ENCODE assay signal across 6 cellular contexts in the genomic region with DNA sequence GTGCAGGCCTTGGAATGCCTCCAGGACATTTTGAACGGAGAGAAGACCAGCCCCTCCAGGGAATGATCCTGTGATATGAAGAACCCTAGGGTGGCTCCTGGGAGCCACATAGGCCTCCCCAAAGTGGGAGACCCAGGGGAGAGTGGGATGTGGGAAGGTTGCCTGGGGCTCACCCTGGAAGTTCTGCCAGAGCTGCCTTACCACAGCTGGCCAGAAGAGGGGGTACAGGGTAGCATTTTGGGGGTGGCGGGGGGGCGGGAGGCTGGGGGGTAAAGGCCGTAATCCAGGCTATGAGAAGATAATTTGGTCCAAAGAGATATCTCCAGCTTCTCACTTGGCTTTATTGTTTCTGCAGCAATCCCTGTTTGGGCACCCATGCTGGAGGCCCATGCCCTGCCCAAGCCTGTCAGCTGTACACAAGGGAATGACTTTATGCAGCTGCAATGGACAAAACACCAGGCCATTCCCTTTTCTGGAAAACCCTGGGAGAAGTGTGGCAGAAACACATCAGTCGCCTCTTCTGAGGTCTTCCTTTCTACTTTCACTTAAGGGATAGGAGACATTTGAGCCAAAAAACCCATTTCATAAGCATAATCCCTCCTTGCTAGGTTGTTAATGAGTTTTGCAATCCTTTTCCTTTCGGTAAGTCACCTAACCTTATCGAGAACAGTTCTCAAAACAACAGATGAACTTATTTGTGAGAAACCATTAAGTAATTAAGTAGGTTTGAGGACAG.
DNase-seq lines count a peak whose midpoint lies in the region; ATAC-seq, FAIRE-seq and TF ChIP-seq lines count a peak whose summit lies in the region.

No MANE protein-coding gene starts in this region.

- no peak for TF ChIP-seq CTCF in nephron progenitor cell (IDR thresholded peaks at IDR 0.05)

- no peak for ATAC-seq in activated naive CD8-positive, alpha-beta T cell treated with anti-CD3 and anti-CD28 coated beads, Interleukin-2, amount 50 U/mL, for 24 hours

- H3K27ac Mint-ChIP-seq in activated naive CD8-positive, alpha-beta T cell treated with anti-CD3 and anti-CD28 coated beads, Interleukin-2, amount 50 U/mL, for 24 hours = no peak overlapping the region
- no peak overlapping the region for H3K27ac Mint-ChIP-seq in nephron progenitor cell

- H3K4me1 Mint-ChIP-seq in activated naive CD8-positive, alpha-beta T cell treated with anti-CD3 and anti-CD28 coated beads, Interleukin-2, amount 50 U/mL, for 24 hours = no peaks in the 10 kb centered on the region
- peaks cover 39% of the 10 kb centered on the region for H3K4me1 Mint-ChIP-seq in nephron progenitor cell

- no peaks in the 10 kb centered on the region for H3K27me3 Mint-ChIP-seq in activated naive CD8-positive, alpha-beta T cell treated with anti-CD3 and anti-CD28 coated beads, Interleukin-2, amount 50 U/mL, for 24 hours
- H3K27me3 Mint-ChIP-seq in nephron progenitor cell (ENCODE audit: low read depth, poor library complexity) = peaks cover 5% of the 10 kb centered on the region

- no peaks in the 10 kb centered on the region for H3K9me3 Mint-ChIP-seq in activated naive CD8-positive, alpha-beta T cell treated with anti-CD3 and anti-CD28 coated beads, Interleukin-2, amount 50 U/mL, for 24 hours
- no peaks in the 10 kb centered on the region for H3K9me3 Mint-ChIP-seq in nephron progenitor cell

- DNase-seq in GM19239 (ENCODE audit: insufficient read length, low spot score) (no peak), nephron progenitor cell (peak; percentile 22), COLO668 (lab: John Stamatoyannopoulos, UW; ENCODE audit: unreplicated experiment) (no peak), ecto neural progenitor cell (ENCODE audit: low spot score) (no peak), NCI-H1694 (lab: John Stamatoyannopoulos, UW) (no peak)
- DNase-seq in activated naive CD8-positive, alpha-beta T cell treated with anti-CD3 and anti-CD28 coated beads, Interleukin-2, amount 50 U/mL, for 24 hours = peak; percentile 44

- H3K36me3 Mint-ChIP-seq in activated naive CD8-positive, alpha-beta T cell treated with anti-CD3 and anti-CD28 coated beads, Interleukin-2, amount 50 U/mL, for 24 hours (ENCODE audit: low read depth) = peaks cover 5% of the 10 kb centered on the region
- peaks cover 18% of the 10 kb centered on the region for H3K36me3 Mint-ChIP-seq in nephron progenitor cell (ENCODE audit: low read depth)

- H3K4me3 Mint-ChIP-seq in activated naive CD8-positive, alpha-beta T cell treated with anti-CD3 and anti-CD28 coated beads, Interleukin-2, amount 50 U/mL, for 24 hours = no peak overlapping the region
- H3K4me3 Mint-ChIP-seq in nephron progenitor cell = no peak overlapping the region

- peak; percentile 71 for FAIRE-seq in GM19239 (lab: Jason Lieb, UNC)

Comparison
In these comparisons a context has a peak if more than half of its experiments do, and no peak if none do; other contexts are left out.
1. DNase-seq: peak in activated naive CD8-positive, alpha-beta T cell treated with anti-CD3 and anti-CD28 coated beads, Interleukin-2, amount 50 U/mL, for 24 hours (single experiment) and nephron progenitor cell (single experiment); none in GM19239 (single experiment), COLO668 (single experiment), ecto neural progenitor cell (single experiment) and NCI-H1694 (single experiment).